Comparison of ENCODE assay signal across 16 cellular contexts in the genomic region with DNA sequence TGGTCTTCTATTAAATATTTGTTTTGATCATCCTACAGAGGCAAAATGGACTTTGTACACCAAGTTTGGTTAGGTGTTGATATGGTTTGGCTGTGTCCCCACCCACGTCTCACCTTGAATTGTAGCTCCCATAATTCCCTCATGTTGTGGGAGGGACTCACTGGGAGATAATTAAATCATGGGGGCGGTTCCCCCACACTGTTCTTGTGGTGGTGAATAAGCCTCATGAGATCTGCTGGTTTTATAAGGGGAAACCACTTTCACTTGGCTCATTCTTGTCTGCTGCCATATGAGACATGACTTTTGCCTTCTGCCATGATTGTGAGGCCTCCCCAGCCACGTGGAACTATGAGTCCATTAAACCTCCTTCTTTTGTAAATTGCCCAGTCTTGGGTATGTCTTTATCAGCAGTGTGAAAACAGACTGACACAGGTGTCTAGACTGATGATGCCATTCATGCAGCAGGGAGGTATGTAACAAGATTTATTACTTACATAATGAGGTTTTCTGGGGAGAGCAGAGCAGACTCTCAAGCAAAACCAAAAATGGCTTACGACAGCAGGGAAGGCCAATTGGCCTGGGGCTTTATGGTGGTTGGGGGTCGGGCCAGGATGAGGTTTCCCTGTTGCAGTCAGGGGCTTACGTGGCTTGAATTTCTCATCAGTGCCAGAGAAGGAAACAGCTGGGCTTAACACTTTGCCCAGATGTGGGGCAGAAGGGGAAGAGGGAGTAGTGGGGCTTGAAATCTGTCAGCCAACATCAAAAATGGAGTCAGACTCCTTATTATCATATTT. TPM values are rescaled to one million over a fixed set of nuclear protein-coding genes. Genes with fewer than 3 reads are reported as not detected.
DNase-seq lines count a peak whose midpoint lies in the region; ATAC-seq and TF ChIP-seq lines count a peak whose summit lies in the region.
"Had no signal": no experiment of that assay in that cellular context is flagged by ENCODE, and none has a peak within 500 bp of the region (broad histone marks: within the 10 kb centered on the region; RNA-seq: fewer than 3 reads in every experiment).

No MANE protein-coding gene starts in this region.

- H3K36me3 ChIP-seq in mucosa of descending colon (ENCODE audit: low read depth) (no peaks in the 10 kb centered on the region), stomach (peaks cover 0 to 6% (median under 1%) of the 10 kb centered on the region in 4 donors)
- H3K36me3 ChIP-seq: prostate gland had no signal

- TF ChIP-seq POLR2A in stomach (IDR thresholded peaks at IDR 0.05), result no peak

- DNase-seq in DMS 273 (lab: John Stamatoyannopoulos, UW; ENCODE audit: unreplicated experiment) (peak; percentile 6), DMS 273 treated with DMSO at 0.1 percent for 48 hours (lab: John Stamatoyannopoulos, UW) (no peak), UCSD-AML1 (lab: John Stamatoyannopoulos, UW; ENCODE audit: unreplicated experiment) (peak; percentile 27), mucosa of descending colon (peak in 1 of 3 donors; percentile 10), NCI-H1417 treated with DMSO at 0.1 percent for 48 hours (lab: John Stamatoyannopoulos, UW) (no peak), medulla oblongata (ENCODE audit: extremely low spot score) (no peak), stomach (no peak)
- DNase-seq: activated CD8-positive, alpha-beta memory T cell treated with anti-CD3 and anti-CD28 coated beads for 24 hours; Calu3; heart left ventricle; mesenchymal stem cell; NCI-H1092 treated with DMSO at 0.1 percent for 48 hours had no signal

- no peak overlapping the region for H3K27ac ChIP-seq in stomach
- H3K27ac ChIP-seq: 22Rv1, heart left ventricle, prostate gland had no signal

- intact Hi-C loops in mucosa of descending colon (cut with DNase I, micrococcal nuclease), result no loop called here
- intact Hi-C loops in stomach (cut with DNase I; ENCODE audit: low total_unique reads), result no loop called here

- TF ChIP-seq CTCF in mucosa of descending colon (IDR thresholded peaks at IDR 0.05) (no peak), stomach (IDR thresholded peaks at IDR 0.05) (no peak)

- WGBS in stomach, 5 donors, result 52 to 57% (median 54%) methylated on average over 6 of the region's 6 CpGs

- H3K27me3 ChIP-seq in stomach, result no peaks in the 10 kb centered on the region

- TF ChIP-seq EP300 in stomach (IDR thresholded peaks at IDR 0.05), result no peak

- H3K9me3 ChIP-seq in mucosa of descending colon, result no peaks in the 10 kb centered on the region
- H3K9me3 ChIP-seq in stomach, result no peaks in the 10 kb centered on the region
- H3K9me3 ChIP-seq: heart left ventricle, prostate gland had no signal

- ATAC-seq in HG02610 (IDR thresholded peaks at IDR 0.05; ENCODE audit: unreplicated experiment), result peak; percentile 18
- peak; percentile 25 for ATAC-seq in mucosa of descending colon
- ATAC-seq: heart left ventricle had no signal

- H3K4me3 ChIP-seq in mucosa of descending colon (no peak overlapping the region), stomach (no peak overlapping the region)
- H3K4me3 ChIP-seq: heart left ventricle, prostate gland had no signal

- H3K4me1 ChIP-seq in mucosa of descending colon (ENCODE audit: low read depth) (no peaks in the 10 kb centered on the region), stomach (no peaks in the 10 kb centered on the region)
- H3K4me1 ChIP-seq: prostate gland had no signal

RNA-seq across cellular contexts. Expression of gene COMMD10, which starts 9.5 kb away (rescaled TPM):
- total RNA-seq in mucosa of descending colon, result 10 to 100 TPM; 20.6 to 31.1 (median 29.0) TPM
- total RNA-seq in stomach, result 10 to 100 TPM in 4 of 5 donors, 1 to 10 TPM in 1; 3.2 to 72.8 (median 49.4) TPM
- 10 to 100 TPM; 16.7 to 33.6 (median 32.4) TPM for polyA plus RNA-seq in stomach

RNA-seq across cellular contexts. Expression of gene ARL14EPL, which starts 43.0 kb away (rescaled TPM):
- total RNA-seq in mucosa of descending colon, result not detected
- not detected for total RNA-seq in stomach
- polyA plus RNA-seq in stomach, result not detected
- total RNA-seq: heart left ventricle, prostate gland, temporal lobe had no signal
- polyA plus RNA-seq: heart left ventricle had no signal

Comparison
In these comparisons a context has a peak if more than half of its experiments do, and no peak if none do; other contexts are left out.
1. DNase-seq: peak in DMS 273 (single experiment) and UCSD-AML1 (single experiment); none in DMS 273 treated with DMSO at 0.1 percent for 48 hours (single experiment), NCI-H1417 treated with DMSO at 0.1 percent for 48 hours (single experiment), medulla oblongata (single experiment) and stomach (single experiment).